Comparison of ENCODE assay signal across 14 cellular contexts in the genomic region with DNA sequence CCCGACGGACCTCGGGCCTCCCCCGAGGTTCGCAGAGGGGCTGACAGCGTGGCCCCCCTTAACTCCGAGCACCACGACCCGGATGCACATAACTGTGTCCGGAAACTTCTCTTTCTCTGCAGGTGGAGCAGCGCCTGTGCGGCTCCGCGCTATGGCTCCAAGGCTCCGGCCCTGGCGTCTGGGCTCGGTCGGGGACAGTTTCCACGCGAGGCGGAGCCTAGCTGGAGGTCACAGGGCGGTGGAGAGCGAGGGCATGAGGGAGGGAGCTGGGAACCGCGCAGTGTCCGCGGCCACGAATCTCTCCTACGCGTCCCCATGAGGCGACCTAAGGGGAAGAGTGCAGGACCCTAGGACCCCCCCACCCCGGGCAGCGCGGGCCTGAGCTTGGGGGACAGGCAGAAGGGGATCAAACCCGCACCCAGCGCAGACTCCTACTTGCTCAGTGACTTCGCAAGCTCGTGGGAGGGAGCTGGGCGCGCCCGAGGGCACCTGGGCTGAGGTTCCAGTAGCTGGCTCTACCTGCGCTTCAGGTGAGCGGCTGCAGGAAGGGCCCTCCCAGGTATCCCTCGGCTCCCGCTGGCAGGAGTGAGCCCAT. TPM values are rescaled to one million over a fixed set of nuclear protein-coding genes. Genes with fewer than 3 reads are reported as not detected.
DNase-seq lines count a peak whose midpoint lies in the region; ATAC-seq and TF ChIP-seq lines count a peak whose summit lies in the region.
"Had no signal": no experiment of that assay in that cellular context is flagged by ENCODE, and none has a peak within 500 bp of the region (broad histone marks: within the 10 kb centered on the region; RNA-seq: fewer than 3 reads in every experiment).

No MANE protein-coding gene starts in this region.

- peaks cover 0 to 3% (median 0%) of the 10 kb centered on the region in 5 donors for H3K9me3 Mint-ChIP-seq in CD8-positive, alpha-beta memory T cell
- no peaks in the 10 kb centered on the region for H3K9me3 Mint-ChIP-seq in activated naive CD8-positive, alpha-beta T cell treated with anti-CD3 and anti-CD28 coated beads, Interleukin-2, amount 10 ng/mL, durations not matched to agents 7 days and 5 days

- H3K4me1 Mint-ChIP-seq in CD8-positive, alpha-beta memory T cell: peaks cover 4 to 29% (median 9%) of the 10 kb centered on the region in 3 donors
- peaks cover 17% of the 10 kb centered on the region for H3K4me1 Mint-ChIP-seq in activated naive CD8-positive, alpha-beta T cell treated with anti-CD3 and anti-CD28 coated beads, Interleukin-2, amount 10 ng/mL, durations not matched to agents 7 days and 5 days

- ATAC-seq in activated naive CD8-positive, alpha-beta T cell treated with anti-CD3 and anti-CD28 coated beads, Interleukin-2, amount 10 ng/mL, durations not matched to agents 7 days and 5 days (ENCODE audit: low read depth): peak; percentile 27
- ATAC-seq in GM21737 (IDR thresholded peaks at IDR 0.05; ENCODE audit: unreplicated experiment): no peak
- ATAC-seq in HG02623 (IDR thresholded peaks at IDR 0.05; ENCODE audit: unreplicated experiment): no peak
- ATAC-seq: heart left ventricle had no signal

- H3K27me3 ChIP-seq in CD8-positive, alpha-beta memory T cell (ENCODE audit: insufficient read depth, low read length, poor library complexity, severe bottlenecking): peaks cover 63% of the 10 kb centered on the region

- TF ChIP-seq CTCF in GM20000 (IDR thresholded peaks at IDR 0.05; ENCODE audit: extremely low read depth, missing control alignments): no peak

- DNase-seq in CD8-positive, alpha-beta memory T cell: no peak
- DNase-seq in GM20000 (ENCODE audit: low spot score) (peak; percentile 52), mesenteric fat pad (ENCODE audit: low spot score) (peak; percentile 86), germinal center (ENCODE audit: low spot score) (no peak), SKM-1 (lab: John Stamatoyannopoulos, UW; ENCODE audit: unreplicated experiment) (no peak)
- no peak for DNase-seq in activated naive CD8-positive, alpha-beta T cell treated with anti-CD3 and anti-CD28 coated beads, Interleukin-2, amount 10 ng/mL, durations not matched to agents 7 days and 5 days
- DNase-seq: DND-41, heart left ventricle, NCI-H2081, occipital lobe, uterus had no signal

- no peak overlapping the region for H3K4me3 ChIP-seq in CD8-positive, alpha-beta memory T cell (ENCODE audit: low read length)
- H3K4me3 ChIP-seq: SJSA1, uterus had no signal

- CTCF ChIA-PET in CD8-positive, alpha-beta memory T cell (lab: Charles Lee): interaction anchor here (0.6 to 1.1 kb wide), 2 partner anchors 11 to 39 kb away, joined by 3 to 5 read pairs; no protein-coding TSS in a partner anchor

- H3K36me3 Mint-ChIP-seq in CD8-positive, alpha-beta memory T cell: no peaks in the 10 kb centered on the region
- H3K36me3 Mint-ChIP-seq in activated naive CD8-positive, alpha-beta T cell treated with anti-CD3 and anti-CD28 coated beads, Interleukin-2, amount 10 ng/mL, durations not matched to agents 7 days and 5 days: no peaks in the 10 kb centered on the region

- POLR2A ChIA-PET in CD8-positive, alpha-beta memory T cell (lab: Charles Lee): no interaction called here
- POLR2A ChIA-PET in activated naive CD8-positive, alpha-beta T cell treated with anti-CD3 and anti-CD28 coated beads, Interleukin-2, amount 10 ng/mL, durations not matched to agents 7 days and 5 days (lab: Charles Lee): interaction anchor here (1.2 to 1.3 kb wide), 2 partner anchors 10 to 13 kb away, joined by 3 to 4 read pairs; no protein-coding TSS in a partner anchor

- no peaks in the 10 kb centered on the region for H3K36me3 ChIP-seq in CD8-positive, alpha-beta memory T cell (ENCODE audit: insufficient read depth, low read length)
- H3K36me3 ChIP-seq: heart left ventricle, SJSA1, uterus had no signal

- H3K4me3 Mint-ChIP-seq in CD8-positive, alpha-beta memory T cell: peak overlapping the region in 6 of 7 donors; percentile 49 to 72 (median 60)
- peak overlapping the region; percentile 70 for H3K4me3 Mint-ChIP-seq in activated naive CD8-positive, alpha-beta T cell treated with anti-CD3 and anti-CD28 coated beads, Interleukin-2, amount 10 ng/mL, durations not matched to agents 7 days and 5 days

- H3K27ac ChIP-seq in CD8-positive, alpha-beta memory T cell (ENCODE audit: low read depth, low read length): no peak overlapping the region
- H3K27ac ChIP-seq: heart left ventricle, SJSA1, uterus had no signal

- no peaks in the 10 kb centered on the region for H3K4me1 ChIP-seq in CD8-positive, alpha-beta memory T cell (ENCODE audit: insufficient read depth, low read length)
- H3K4me1 ChIP-seq: SJSA1 had no signal

- no peak overlapping the region for H3K27ac Mint-ChIP-seq in CD8-positive, alpha-beta memory T cell
- H3K27ac Mint-ChIP-seq in activated naive CD8-positive, alpha-beta T cell treated with anti-CD3 and anti-CD28 coated beads, Interleukin-2, amount 10 ng/mL, durations not matched to agents 7 days and 5 days: no peak overlapping the region

- peaks cover 57 to 77% of the 10 kb centered on the region in 2 donors for H3K27me3 Mint-ChIP-seq in CD8-positive, alpha-beta memory T cell
- H3K27me3 Mint-ChIP-seq in activated naive CD8-positive, alpha-beta T cell treated with anti-CD3 and anti-CD28 coated beads, Interleukin-2, amount 10 ng/mL, durations not matched to agents 7 days and 5 days: peaks cover 81% of the 10 kb centered on the region

- H3K9me3 ChIP-seq in CD8-positive, alpha-beta memory T cell (ENCODE audit: low read length): no peaks in the 10 kb centered on the region
- H3K9me3 ChIP-seq: heart left ventricle, SJSA1, uterus had no signal

RNA-seq across cellular contexts. Expression of gene MNX1, which starts 8.6 kb away (rescaled TPM):
- not detected for total RNA-seq in CD8-positive, alpha-beta memory T cell
- not detected for polyA plus RNA-seq in CD8-positive, alpha-beta memory T cell
- total RNA-seq in activated naive CD8-positive, alpha-beta T cell treated with anti-CD3 and anti-CD28 coated beads, Interleukin-2, amount 10 ng/mL, durations not matched to agents 7 days and 5 days: not detected
- total RNA-seq in mesenteric fat pad: not detected
- total RNA-seq: heart left ventricle, occipital lobe, SJSA1 had no signal
- polyA plus RNA-seq: heart left ventricle had no signal

Comparison
In these comparisons a context has a peak if more than half of its experiments do, and no peak if none do; other contexts are left out.
1. DNase-seq: peak in GM20000 (single experiment) and mesenteric fat pad (single experiment); none in CD8-positive, alpha-beta memory T cell (0 of 5), activated naive CD8-positive, alpha-beta T cell treated with anti-CD3 and anti-CD28 coated beads, Interleukin-2, amount 10 ng/mL, durations not matched to agents 7 days and 5 days (single experiment), germinal center (single experiment) and SKM-1 (single experiment).